ENCODE assay signal across 8 cellular contexts in the genomic region with DNA sequence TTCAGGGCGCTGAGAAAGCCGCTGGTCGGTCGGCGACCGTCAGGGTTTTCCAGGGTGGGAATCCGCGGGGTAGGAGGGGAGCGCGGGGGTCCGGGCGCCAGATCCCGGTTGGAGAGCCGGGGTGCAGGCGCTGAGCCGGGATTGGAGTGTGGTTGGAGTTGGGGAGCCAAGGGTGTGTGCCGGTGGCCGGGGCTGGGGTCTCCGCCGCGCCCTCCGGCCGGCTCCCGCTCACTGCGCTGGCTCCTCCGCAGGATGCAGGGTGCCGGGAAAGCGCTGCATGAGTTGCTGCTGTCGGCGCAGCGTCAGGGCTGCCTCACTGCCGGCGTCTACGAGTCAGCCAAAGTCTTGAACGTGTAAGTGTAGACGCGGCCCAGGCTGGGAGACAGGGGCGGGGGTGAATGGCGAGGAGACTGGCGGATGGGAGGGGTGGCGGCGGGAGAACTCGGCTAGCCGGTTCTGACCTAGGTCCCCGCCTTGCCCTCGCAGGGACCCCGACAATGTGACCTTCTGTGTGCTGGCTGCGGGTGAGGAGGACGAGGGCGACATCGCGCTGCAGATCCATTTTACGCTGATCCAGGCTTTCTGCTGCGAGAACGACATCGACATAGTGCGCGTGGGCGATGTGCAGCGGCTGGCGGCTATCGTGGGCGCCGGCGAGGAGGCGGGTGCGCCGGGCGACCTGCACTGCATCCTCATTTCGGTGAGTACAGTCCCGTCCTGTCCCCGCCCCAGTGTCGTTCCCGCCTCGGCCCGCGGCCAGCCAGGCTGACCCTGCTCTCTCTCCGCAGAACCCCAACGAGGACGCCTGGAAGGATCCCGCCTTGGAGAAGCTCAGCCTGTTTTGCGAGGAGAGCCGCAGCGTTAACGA. TPM values are rescaled to one million over a fixed set of nuclear protein-coding genes. Genes with fewer than 3 reads are reported as not detected.
A peak's percentile ranks its signal among the peaks of the same experiment; 100 is the strongest.
DNase-seq lines count a peak whose midpoint lies in the region; ATAC-seq and TF ChIP-seq lines count a peak whose summit lies in the region.

No MANE protein-coding gene starts in this region.

- H3K79me1 ChIP-seq in trophoblast cell (ENCODE audit: low read length): peaks cover 30% of the 10 kb centered on the region

- ATAC-seq in GM23338 (peak; percentile 11), left ventricle myocardium superior (peak; percentile 47), HG03342 (IDR thresholded peaks at IDR 0.05; ENCODE audit: unreplicated experiment) (no peak)

- WGBS in trophoblast cell (ENCODE audit: extremely low coverage, insufficient coverage, insufficient read length): no CpG with 5 or more reads among the region's 85 CpGs

- peak overlapping the region; percentile 73 for H4K8ac ChIP-seq in trophoblast cell (ENCODE audit: low read depth, low read length)

- H3K27me3 ChIP-seq in GM23338 (ENCODE audit: insufficient read depth) (peaks cover 22% of the 10 kb centered on the region), trophoblast cell (ENCODE audit: insufficient read depth, low read length) (no peaks in the 10 kb centered on the region), vagina (no peaks in the 10 kb centered on the region)

- H3K4me1 Mint-ChIP-seq in GM23338: peaks cover 37% of the 10 kb centered on the region

- H2BK12ac ChIP-seq in trophoblast cell (ENCODE audit: low read length): peak overlapping the region; percentile 30

- peak overlapping the region; percentile 41 for H4K91ac ChIP-seq in trophoblast cell (ENCODE audit: low read depth, low read length)

- peak overlapping the region; percentile 80 for H2BK120ac ChIP-seq in trophoblast cell (ENCODE audit: insufficient read depth, low read length, poor library complexity)

- H3K27me3 Mint-ChIP-seq in GM23338 (ENCODE audit: insufficient read depth, low read depth, poor library complexity): peaks cover 28% of the 10 kb centered on the region

- peaks cover 12% of the 10 kb centered on the region for H3K79me2 ChIP-seq in GM23338 (replicated peaks; ENCODE audit: insufficient read depth)
- H3K79me2 ChIP-seq in trophoblast cell (ENCODE audit: control insufficient read depth, insufficient read depth, low read length, poor library complexity): peaks cover 19% of the 10 kb centered on the region

- H2BK5ac ChIP-seq in trophoblast cell (ENCODE audit: low read depth, low read length, poor library complexity): peak overlapping the region; percentile 75

- peak overlapping the region; percentile 46 for H2AK5ac ChIP-seq in trophoblast cell (ENCODE audit: low read length)

- peaks cover 3% of the 10 kb centered on the region for H3K9me3 ChIP-seq in trophoblast cell (ENCODE audit: insufficient read depth, low read depth, low read length)
- H3K9me3 ChIP-seq in vagina: no peaks in the 10 kb centered on the region

- DNase-seq in A172 (ENCODE audit: low spot score): peak; percentile 55
- DNase-seq in GM23338 (ENCODE audit: low spot score): peak; percentile 68
- peak; percentile 52 for DNase-seq in T follicular helper cell (ENCODE audit: low read depth)
- DNase-seq in amniotic epithelial cell (ENCODE audit: low read depth): peak; percentile 34
- DNase-seq in left ventricle myocardium superior: peak; percentile 77
- peak; percentile 63 to 64 for DNase-seq in trophoblast cell
- DNase-seq in vagina (ENCODE audit: extremely low spot score in 2 of 2): no peak

- H3K27ac Mint-ChIP-seq in GM23338: no peak overlapping the region

- H3K36me3 ChIP-seq in GM23338 (ENCODE audit: insufficient read depth) (peaks cover 5% of the 10 kb centered on the region; the same call in 1 of the 2 replicates), trophoblast cell (ENCODE audit: control insufficient read depth in 1 of 2, insufficient read depth in 2 of 2, low read length in 2 of 2) (peaks cover 12 to 16% of the 10 kb centered on the region in 2 experiments), vagina (no peaks in the 10 kb centered on the region)

- intact Hi-C loops in left ventricle myocardium superior (cut with micrococcal nuclease): no loop called here
- intact Hi-C loops in vagina (cut with DNase I): loop anchor here (10.0 kb wide), 1 partner anchor 399 kb away; no protein-coding TSS in a partner anchor

- peak overlapping the region; percentile 94 for H3K4me3 ChIP-seq in GM23338
- H3K4me3 ChIP-seq in trophoblast cell (ENCODE audit: low read depth, low read length): peak overlapping the region; percentile 99
- H3K4me3 ChIP-seq in vagina: peak overlapping the region; percentile 74 to 89

- H2AFZ ChIP-seq in GM23338 (no peak overlapping the region), trophoblast cell (ENCODE audit: insufficient read depth, low read length, poor library complexity) (peak overlapping the region; percentile 48)

- peak overlapping the region; percentile 39 for H4K12ac ChIP-seq in trophoblast cell (ENCODE audit: low read depth, low read length)

- H3K14ac ChIP-seq in trophoblast cell (ENCODE audit: low read length): peak overlapping the region; percentile 87

- peak overlapping the region; percentile 95 for H3K18ac ChIP-seq in trophoblast cell (ENCODE audit: low read length)

- no peaks in the 10 kb centered on the region for H3K9me3 Mint-ChIP-seq in GM23338

- H4K20me1 ChIP-seq in GM23338 (replicated peaks; ENCODE audit: insufficient read depth): 0 out of 2 replicates have a peak, but pooled peaks cover 5% of the 10 kb centered on the region

- H3K27ac ChIP-seq in GM23338 (ENCODE audit: low read depth): no peak overlapping the region
- peak overlapping the region; percentile 95 for H3K27ac ChIP-seq in trophoblast cell (ENCODE audit: low read depth, low read length)
- H3K27ac ChIP-seq in vagina: peak overlapping the region; percentile 93

- H3K4ac ChIP-seq in trophoblast cell (ENCODE audit: low read depth, low read length): peak overlapping the region; percentile 48

- H3K36me3 Mint-ChIP-seq in GM23338 (ENCODE audit: low read depth): peaks cover 17% of the 10 kb centered on the region

- H3K4me2 ChIP-seq in GM23338 (peak overlapping the region; percentile 95), trophoblast cell (ENCODE audit: low read length) (peak overlapping the region; percentile 78)

- H3K9ac ChIP-seq in trophoblast cell (ENCODE audit: low read length): peak overlapping the region; percentile 97

- TF ChIP-seq POLR2A in vagina (IDR thresholded peaks at IDR 0.05): no peak

- H3F3A ChIP-seq in GM23338 (replicated peaks; ENCODE audit: low read depth): no peaks in the 10 kb centered on the region; the same call in 1 of the 2 replicates

- no peak for TF ChIP-seq CTCF in GM23338 (conservative IDR thresholded peaks at IDR 0.05; ENCODE audit: low read depth in 2 of 2)
- no peak for TF ChIP-seq CTCF in vagina (IDR thresholded peaks at IDR 0.05)

- H3K9me2 ChIP-seq in GM23338 (ENCODE audit: insufficient read depth): no peaks in the 10 kb centered on the region

- no peak overlapping the region for H3K23ac ChIP-seq in trophoblast cell (ENCODE audit: low read length)

- H3K4me1 ChIP-seq in GM23338 (ENCODE audit: insufficient read depth): peaks cover 18% of the 10 kb centered on the region
- peaks cover 4 to 14% of the 10 kb centered on the region in 2 experiments for H3K4me1 ChIP-seq in trophoblast cell (ENCODE audit: control insufficient read depth in 1 of 2, insufficient read depth in 2 of 2, low read length in 2 of 2)
- H3K4me1 ChIP-seq in vagina: peaks cover 34% of the 10 kb centered on the region

- peak overlapping the region; percentile 87 for H3K4me3 Mint-ChIP-seq in GM23338

TF ChIP-seq in GM23338, 12 proteins besides CTCF, POLR2A, EP300 and RAD21:
- TF ChIP-seq EZH2phosphoT487 (IDR thresholded peaks at IDR 0.05; ENCODE audit: unreplicated experiment) (no peak), EZH2 (IDR thresholded peaks at IDR 0.05; ENCODE audit: low read depth, unreplicated experiment) (peak; percentile 43)

RNA-seq across cellular contexts. Expression of a gene that starts 0.6 kb away (rescaled TPM):
- 6.0 and 10.2 TPM in 2 replicates for total RNA-seq in A172 (2014; rRNA removed; shearing (Covaris generic))
- 12.7 and 15.8 TPM in 2 replicates for total RNA-seq in GM23338 (2014; rRNA removed; shearing (Covaris generic))
- polyA plus RNA-seq in GM23338 (2016; fragmentation: Nextera tagmentation; extraction: Ambion mirVana): 24.1 TPM in 2 replicates
- total RNA-seq in left ventricle myocardium superior (54.0 TPM), vagina (16.2 TPM)
- polyA plus RNA-seq in trophoblast cell (2013): 140 and 155 TPM in 2 replicates

Comparison
In these comparisons a context has a peak if more than half of its experiments do, and no peak if none do; other contexts are left out.
1. DNase-seq: peak in A172 (single experiment), GM23338 (single experiment), T follicular helper cell (single experiment), amniotic epithelial cell (single experiment), left ventricle myocardium superior (single experiment) and trophoblast cell (2 of 2); none in vagina (0 of 2).
2. Peak in every context shown above with its lines, with median percentiles within 50 percentile points of each other: H3K4me3 ChIP-seq.